16 cellular contexts compared by ENCODE assay signal in genomic region chr15:31070867-31071266, GRCh38. TPM values are rescaled to one million over a fixed set of nuclear protein-coding genes. Genes with fewer than 3 reads are reported as not detected.
DNase-seq lines count a peak whose midpoint lies in the region; ATAC-seq and TF ChIP-seq lines count a peak whose summit lies in the region.
"Had no signal": no experiment of that assay in that cellular context is flagged by ENCODE, and none has a peak within 500 bp of the region (broad histone marks: within the 10 kb centered on the region; RNA-seq: fewer than 3 reads in every experiment).

No MANE protein-coding gene starts in this region.

- H3K36me3 Mint-ChIP-seq in activated T-helper 2 cell treated with anti-CD3 and anti-CD28 coated beads, Interferon-gamma antibody, Interleukin-2, Interleukin-4, amounts not matched to agents 10 μg/mL and 5 μg/mL and 100 μg/mL, durations not matched to agents 14 hours and 24 hours and 36 hours (ENCODE audit: low read depth): no peaks in the 10 kb centered on the region
- peaks cover 2% of the 10 kb centered on the region for H3K36me3 Mint-ChIP-seq in chondrocyte (ENCODE audit: low read depth)
- H3K36me3 Mint-ChIP-seq: CD14-positive monocyte; CD8-positive, alpha-beta T cell had no signal

- no peaks in the 10 kb centered on the region for H3K27me3 ChIP-seq in BLaER1 treated with 17β-estradiol and CSF1 and Interleukin-3, amounts not matched to agents 10 nM and 100 nM
- no peaks in the 10 kb centered on the region for H3K27me3 ChIP-seq in aorta (ENCODE audit: control insufficient read depth in 1 of 2, insufficient read depth in 2 of 2, low read length in 1 of 2)

- no peaks in the 10 kb centered on the region for H3K9me3 Mint-ChIP-seq in activated T-helper 2 cell treated with anti-CD3 and anti-CD28 coated beads, Interferon-gamma antibody, Interleukin-2, Interleukin-4, amounts not matched to agents 10 μg/mL and 5 μg/mL and 100 μg/mL, durations not matched to agents 14 hours and 24 hours and 36 hours
- H3K9me3 Mint-ChIP-seq in chondrocyte (ENCODE audit: low read depth): peaks cover 5% of the 10 kb centered on the region

- intact Hi-C loops in aorta (cut with DNase I): no loop called here
- intact Hi-C loops in activated T-helper 2 cell treated with anti-CD3 and anti-CD28 coated beads, Interferon-gamma antibody, Interleukin-2, Interleukin-4, amounts not matched to agents 10 μg/mL and 5 μg/mL and 100 μg/mL, durations not matched to agents 14 hours and 24 hours and 36 hours (cut with micrococcal nuclease): no loop called here

- peaks cover 18% of the 10 kb centered on the region for H3K27me3 Mint-ChIP-seq in activated T-helper 2 cell treated with anti-CD3 and anti-CD28 coated beads, Interferon-gamma antibody, Interleukin-2, Interleukin-4, amounts not matched to agents 10 μg/mL and 5 μg/mL and 100 μg/mL, durations not matched to agents 14 hours and 24 hours and 36 hours (ENCODE audit: low read depth)
- peaks cover under 1% of the 10 kb centered on the region for H3K27me3 Mint-ChIP-seq in chondrocyte (ENCODE audit: low read depth)

- DNase-seq in NCI-H82 (lab: John Stamatoyannopoulos, UW) (peak; percentile 2), NCI-H82 treated with DMSO at 0.1 percent for 48 hours (lab: John Stamatoyannopoulos, UW; ENCODE audit: unreplicated experiment) (no peak), NCI-H69 (lab: John Stamatoyannopoulos, UW) (peak; percentile 22), aorta (no peak), chondrocyte (ENCODE audit: low spot score) (no peak)
- no peak for DNase-seq in activated T-helper 2 cell treated with anti-CD3 and anti-CD28 coated beads, Interferon-gamma antibody, Interleukin-2, Interleukin-4, amounts not matched to agents 10 μg/mL and 5 μg/mL and 100 μg/mL, durations not matched to agents 14 hours and 24 hours and 36 hours (ENCODE audit: low spot score)
- DNase-seq: ACHN; CD8-positive, alpha-beta T cell; COR-L47; DMS53; GF-D8; GM23248 had no signal

- H3K4me1 Mint-ChIP-seq in activated T-helper 2 cell treated with anti-CD3 and anti-CD28 coated beads, Interferon-gamma antibody, Interleukin-2, Interleukin-4, amounts not matched to agents 10 μg/mL and 5 μg/mL and 100 μg/mL, durations not matched to agents 14 hours and 24 hours and 36 hours (ENCODE audit: low read depth): no peaks in the 10 kb centered on the region
- H3K4me1 Mint-ChIP-seq in chondrocyte (ENCODE audit: low read depth): no peaks in the 10 kb centered on the region
- H3K4me1 Mint-ChIP-seq: CD14-positive monocyte had no signal

- H3K4me2 ChIP-seq in BLaER1 treated with 17β-estradiol and CSF1 and Interleukin-3, amounts not matched to agents 10 nM and 100 nM: peak overlapping the region in 6 of 11 experiments; percentile 16 to 56 (median 44); a peak in 12 of 22 replicates

- H3K4me1 ChIP-seq in BLaER1 treated with 17β-estradiol and CSF1 and Interleukin-3, amounts not matched to agents 10 nM and 100 nM: peaks cover 0 to 8% (median 5%) of the 10 kb centered on the region in 10 experiments; a peak in 12 of 20 replicates
- H3K4me1 ChIP-seq in aorta (ENCODE audit: control insufficient read depth in 1 of 2, insufficient read depth in 2 of 2, low read length in 2 of 2): no peaks in the 10 kb centered on the region

- H4K20me1 ChIP-seq in BLaER1 treated with 17β-estradiol and CSF1 and Interleukin-3, amounts not matched to agents 10 nM and 100 nM: no peaks in the 10 kb centered on the region

- H3K4me3 ChIP-seq in BLaER1 treated with 17β-estradiol and CSF1 and Interleukin-3, amounts not matched to agents 10 nM and 100 nM: no peak overlapping the region
- no peak overlapping the region for H3K4me3 ChIP-seq in aorta (ENCODE audit: low read length in 2 of 2)
- H3K4me3 ChIP-seq: GM23248 had no signal

- TF ChIP-seq CTCF in chondrocyte (IDR thresholded peaks at IDR 0.05): no peak

- whole genome bisulfite sequencing in aorta, 2 donors: 79 to 83% methylated on average over 2 of the region's 2 CpGs

- no peaks in the 10 kb centered on the region for H3K36me3 ChIP-seq in BLaER1 treated with 17β-estradiol and CSF1 and Interleukin-3, amounts not matched to agents 10 nM and 100 nM
- H3K36me3 ChIP-seq in aorta (ENCODE audit: control insufficient read depth in 1 of 2, insufficient read depth in 2 of 2, low read length in 1 of 2): no peaks in the 10 kb centered on the region

- ATAC-seq in aorta (ENCODE audit: low FRiP score): peak; percentile 34
- ATAC-seq: CD8-positive, alpha-beta T cell; HCT116 had no signal

- peaks cover 0 to 11% (median 6%) of the 10 kb centered on the region in 11 experiments; a peak in 10 of 22 replicates for H3K9me3 ChIP-seq in BLaER1 treated with 17β-estradiol and CSF1 and Interleukin-3, amounts not matched to agents 10 nM and 100 nM (replicated peaks in 1 of 11)
- peaks cover 1% of the 10 kb centered on the region for H3K9me3 ChIP-seq in aorta (ENCODE audit: control insufficient read depth, low read length)

- H3K27ac ChIP-seq in BLaER1 treated with 17β-estradiol and CSF1 and Interleukin-3, amounts not matched to agents 10 nM and 100 nM: no peak overlapping the region
- no peak overlapping the region for H3K27ac ChIP-seq in aorta (ENCODE audit: low read depth in 1 of 2, low read length in 2 of 2)
- H3K27ac ChIP-seq: GM23248 had no signal

- H3K9ac ChIP-seq in BLaER1 treated with 17β-estradiol and CSF1 and Interleukin-3, amounts not matched to agents 10 nM and 100 nM: no peak overlapping the region
- H3K9ac ChIP-seq: GM23248 had no signal

- H3K27ac Mint-ChIP-seq in activated T-helper 2 cell treated with anti-CD3 and anti-CD28 coated beads, Interferon-gamma antibody, Interleukin-2, Interleukin-4, amounts not matched to agents 10 μg/mL and 5 μg/mL and 100 μg/mL, durations not matched to agents 14 hours and 24 hours and 36 hours: no peak overlapping the region
- H3K27ac Mint-ChIP-seq in chondrocyte (ENCODE audit: unreplicated experiment): no peak overlapping the region
- H3K27ac Mint-ChIP-seq: CD8-positive, alpha-beta T cell had no signal

- H3K4me3 Mint-ChIP-seq in activated T-helper 2 cell treated with anti-CD3 and anti-CD28 coated beads, Interferon-gamma antibody, Interleukin-2, Interleukin-4, amounts not matched to agents 10 μg/mL and 5 μg/mL and 100 μg/mL, durations not matched to agents 14 hours and 24 hours and 36 hours (ENCODE audit: low read depth): no peak overlapping the region
- H3K4me3 Mint-ChIP-seq in chondrocyte (ENCODE audit: unreplicated experiment): no peak overlapping the region
- H3K4me3 Mint-ChIP-seq: CD14-positive monocyte; CD8-positive, alpha-beta T cell had no signal

RNA-seq across cellular contexts. Expression of gene TRPM1, which starts 30.7 kb away (rescaled TPM):
- total RNA-seq in aorta (not detected), chondrocyte (not detected in 3 replicates)
- polyA plus RNA-seq in aorta: not detected
- total RNA-seq in activated T-helper 2 cell treated with anti-CD3 and anti-CD28 coated beads, Interferon-gamma antibody, Interleukin-2, Interleukin-4, amounts not matched to agents 10 μg/mL and 5 μg/mL and 100 μg/mL, durations not matched to agents 14 hours and 24 hours and 36 hours: not detected in 2 replicates
- total RNA-seq: A172; CD8-positive, alpha-beta T cell; GM23248 had no signal
- polyA plus RNA-seq: GM23248 had no signal

Comparison
In these comparisons a context has a peak if more than half of its experiments do, and no peak if none do; other contexts are left out.
1. DNase-seq: peak in NCI-H82 (single experiment) and NCI-H69 (single experiment); none in NCI-H82 treated with DMSO at 0.1 percent for 48 hours (single experiment), aorta (0 of 2), activated T-helper 2 cell treated with anti-CD3 and anti-CD28 coated beads, Interferon-gamma antibody, Interleukin-2, Interleukin-4, amounts not matched to agents 10 μg/mL and 5 μg/mL and 100 μg/mL, durations not matched to agents 14 hours and 24 hours and 36 hours (single experiment) and chondrocyte (single experiment).